8 cellular contexts compared by ENCODE assay signal in the genomic region with DNA sequence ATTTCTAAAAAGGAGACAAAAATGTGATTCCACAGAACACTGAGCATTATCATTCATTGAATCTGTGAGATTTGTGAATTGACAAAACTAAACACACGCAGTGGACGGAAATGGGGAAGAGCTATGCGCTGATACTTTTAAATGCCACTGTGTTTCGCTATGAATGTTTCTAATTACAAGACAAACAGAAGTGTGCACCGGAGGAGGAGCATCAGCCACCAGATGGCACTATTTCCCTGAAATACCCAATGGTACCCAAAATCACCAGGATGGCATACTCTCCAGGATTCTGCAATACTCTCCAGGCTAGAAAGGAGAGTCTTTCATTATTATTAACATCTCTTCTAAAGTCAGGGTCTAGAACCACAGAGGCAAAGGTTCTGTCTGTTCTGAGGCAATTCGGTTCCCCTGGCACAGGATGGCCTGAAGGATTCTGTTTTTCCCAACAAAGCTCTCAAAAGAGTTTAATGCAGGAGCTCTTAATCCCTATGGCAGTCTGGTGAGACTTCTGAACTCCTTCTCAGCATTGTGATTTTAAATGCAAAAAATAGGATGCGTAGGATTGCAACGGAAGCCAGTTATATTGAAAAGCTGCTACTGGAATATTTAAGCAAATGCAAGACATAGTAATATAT. TPM values are rescaled to one million over a fixed set of nuclear protein-coding genes. Genes with fewer than 3 reads are reported as not detected.
DNase-seq lines count a peak whose midpoint lies in the region; ATAC-seq lines count a peak whose summit lies in the region.

No MANE protein-coding gene starts in this region.

- peaks cover 29 to 50% (median 48%) of the 10 kb centered on the region in 3 donors for H3K27me3 Mint-ChIP-seq in naive B cell
- peaks cover 35 to 61% of the 10 kb centered on the region in 2 donors for H3K27me3 Mint-ChIP-seq in stimulated activated naive B cell treated with anti-CD40 and anti-IgM and Interleukin-4, amounts not matched to agents 10 μg/mL and 1 μg/mL and 100 μg/mL, for 72 hours

- ATAC-seq in GM21367 (IDR thresholded peaks at IDR 0.05; ENCODE audit: unreplicated experiment) = peak; percentile 96
- peak; percentile 60 to 76 for ATAC-seq in naive B cell (ENCODE audit: low read depth in 2 of 2)
- ATAC-seq in stimulated activated naive B cell treated with anti-CD40 and anti-IgM and Interleukin-4, amounts not matched to agents 10 μg/mL and 1 μg/mL and 100 μg/mL, for 72 hours (replicated peaks) = peak; percentile 94 to 96

- H3K27ac Mint-ChIP-seq in naive B cell = no peak overlapping the region
- H3K27ac Mint-ChIP-seq in stimulated activated naive B cell treated with anti-CD40 and anti-IgM and Interleukin-4, amounts not matched to agents 10 μg/mL and 1 μg/mL and 100 μg/mL, for 72 hours = peak overlapping the region; percentile 45

- no peaks in the 10 kb centered on the region for H3K9me3 Mint-ChIP-seq in naive B cell
- H3K9me3 Mint-ChIP-seq in stimulated activated naive B cell treated with anti-CD40 and anti-IgM and Interleukin-4, amounts not matched to agents 10 μg/mL and 1 μg/mL and 100 μg/mL, for 72 hours = no peaks in the 10 kb centered on the region

- peak; percentile 54 for DNase-seq in DMS153 treated with DMSO at 0.1 percent for 48 hours (lab: John Stamatoyannopoulos, UW; ENCODE audit: unreplicated experiment)
- peak; percentile 25 for DNase-seq in HK-2 (ENCODE audit: unreplicated experiment)
- peak; percentile 48 for DNase-seq in NCI-H82 treated with DMSO at 0.1 percent for 48 hours (lab: John Stamatoyannopoulos, UW; ENCODE audit: unreplicated experiment)
- DNase-seq in activated CD8-positive, alpha-beta memory T cell treated with anti-CD3 and anti-CD28 coated beads for 24 hours = peak; percentile 74
- DNase-seq in epidermal melanocyte (ENCODE audit: insufficient read length, low spot score) = peak; percentile 81
- DNase-seq in naive B cell = peak; percentile 39
- DNase-seq in stimulated activated naive B cell treated with anti-CD40 and anti-IgM and Interleukin-4, amounts not matched to agents 10 μg/mL and 1 μg/mL and 100 μg/mL, for 72 hours = peak; percentile 56

- peaks cover 0 to 5% (median 3%) of the 10 kb centered on the region in 3 donors for H3K4me1 Mint-ChIP-seq in naive B cell
- peaks cover 7 to 13% of the 10 kb centered on the region in 2 donors for H3K4me1 Mint-ChIP-seq in stimulated activated naive B cell treated with anti-CD40 and anti-IgM and Interleukin-4, amounts not matched to agents 10 μg/mL and 1 μg/mL and 100 μg/mL, for 72 hours

- H3K36me3 Mint-ChIP-seq in naive B cell = no peaks in the 10 kb centered on the region
- no peaks in the 10 kb centered on the region for H3K36me3 Mint-ChIP-seq in stimulated activated naive B cell treated with anti-CD40 and anti-IgM and Interleukin-4, amounts not matched to agents 10 μg/mL and 1 μg/mL and 100 μg/mL, for 72 hours

- H3K4me3 Mint-ChIP-seq in naive B cell = no peak overlapping the region
- H3K4me3 Mint-ChIP-seq in stimulated activated naive B cell treated with anti-CD40 and anti-IgM and Interleukin-4, amounts not matched to agents 10 μg/mL and 1 μg/mL and 100 μg/mL, for 72 hours = no peak overlapping the region

RNA-seq across cellular contexts. Expression of a gene that starts 13.8 kb away (rescaled TPM):
- 10 to 100 TPM; 11.4 to 25.5 (median 21.1) TPM for polyA plus RNA-seq in naive B cell (ENCODE audit: low read depth in 6 of 6)

Comparison
In these comparisons a context has a peak if more than half of its experiments do, and no peak if none do; other contexts are left out.
1. Peak in every context shown above with its lines: DNase-seq and ATAC-seq.
2. DNase-seq: peak in every context shown above with its lines; median percentile 81 in epidermal melanocyte; 74 in activated CD8-positive, alpha-beta memory T cell treated with anti-CD3 and anti-CD28 coated beads for 24 hours; 56 in stimulated activated naive B cell treated with anti-CD40 and anti-IgM and Interleukin-4, amounts not matched to agents 10 μg/mL and 1 μg/mL and 100 μg/mL, for 72 hours; 54 in DMS153 treated with DMSO at 0.1 percent for 48 hours; 48 in NCI-H82 treated with DMSO at 0.1 percent for 48 hours; 39 in naive B cell; 25 in HK-2.